In the genomic region with DNA sequence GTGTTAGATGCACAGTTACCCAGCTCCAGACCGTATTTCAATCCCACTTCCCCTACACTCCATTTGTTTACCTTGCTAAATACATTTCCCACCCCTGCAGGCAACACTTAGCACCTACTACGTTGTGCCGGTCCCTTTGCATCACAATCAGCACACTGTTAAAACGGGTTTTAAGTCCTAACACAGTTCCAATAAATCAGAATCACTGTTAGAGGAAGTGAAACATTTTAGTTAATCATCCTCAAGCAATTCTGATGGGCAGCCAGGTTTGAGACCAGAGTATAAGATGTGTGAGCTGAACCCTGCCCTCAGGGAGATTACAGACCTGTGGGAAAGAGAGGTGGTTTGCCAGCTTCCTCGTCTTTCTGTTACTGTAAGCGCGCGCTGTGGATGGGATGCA, we compare ENCODE assay signal across 10 cellular contexts. TPM values are rescaled to one million over a fixed set of nuclear protein-coding genes. Genes with fewer than 3 reads are reported as not detected.
DNase-seq lines count a peak whose midpoint lies in the region; ATAC-seq and TF ChIP-seq lines count a peak whose summit lies in the region.
"Had no signal": no experiment of that assay in that cellular context is flagged by ENCODE, and none has a peak within 500 bp of the region (broad histone marks: within the 10 kb centered on the region; RNA-seq: fewer than 3 reads in every experiment).

No MANE protein-coding gene starts in this region.

- POLR2A ChIA-PET in HEK293T (lab: Yijun Ruan, JAX) = interaction anchor here (0.9 to 4.2 kb wide), 4 partner anchors 15 to 30 kb away, joined by 3 to 73 read pairs (median 7); a partner anchor contains a TSS

- H3K4me1 Mint-ChIP-seq in activated naive CD4-positive, alpha-beta T cell treated with anti-CD3 and anti-CD28 coated beads, Interleukin-2, amount 10 ng/mL, durations not matched to agents 7 days and 5 days = peaks cover 49% of the 10 kb centered on the region

- H3K4me3 ChIP-seq in iPS-15b (ENCODE audit: low read depth, low read length) (peak overlapping the region; percentile 72), testis (no peak overlapping the region)

- H3K36me3 Mint-ChIP-seq in activated naive CD4-positive, alpha-beta T cell treated with anti-CD3 and anti-CD28 coated beads, Interleukin-2, amount 10 ng/mL, durations not matched to agents 7 days and 5 days = peaks cover 44% of the 10 kb centered on the region

- H3K4me1 ChIP-seq in iPS-15b (ENCODE audit: control insufficient read depth, insufficient read depth, low read length) = peaks cover 23% of the 10 kb centered on the region
- H3K4me1 ChIP-seq in testis = peaks cover 33% of the 10 kb centered on the region

- intact Hi-C loops in testis (cut with DNase I; ENCODE audit: low total_unique reads) = no loop called here

- H3K27ac ChIP-seq in VCaP (peak overlapping the region; percentile 100), testis (peak overlapping the region; percentile 98 to 100)

- no peak overlapping the region for H3K27ac Mint-ChIP-seq in activated naive CD4-positive, alpha-beta T cell treated with anti-CD3 and anti-CD28 coated beads, Interleukin-2, amount 10 ng/mL, durations not matched to agents 7 days and 5 days

- no peak for TF ChIP-seq CTCF in VCaP (conservative IDR thresholded peaks at IDR 0.05)
- no peak for TF ChIP-seq CTCF in testis (IDR thresholded peaks at IDR 0.05)

- peak overlapping the region; percentile 59 for H3K4me3 Mint-ChIP-seq in activated naive CD4-positive, alpha-beta T cell treated with anti-CD3 and anti-CD28 coated beads, Interleukin-2, amount 10 ng/mL, durations not matched to agents 7 days and 5 days

- no peaks in the 10 kb centered on the region for H3K9me3 ChIP-seq in iPS-15b (ENCODE audit: control insufficient read depth, insufficient read depth, low read length)
- no peaks in the 10 kb centered on the region for H3K9me3 ChIP-seq in testis

- CTCF ChIA-PET in activated naive CD4-positive, alpha-beta T cell treated with anti-CD3 and anti-CD28 coated beads, Interleukin-2, amount 10 ng/mL, durations not matched to agents 7 days and 5 days (lab: Charles Lee) = interaction anchor here (0.8 to 2.5 kb wide), 3 partner anchors 10 to 73 kb away, joined by 3 to 10 read pairs (median 3); no protein-coding TSS in a partner anchor
- CTCF ChIA-PET in HEK293T (lab: Yijun Ruan, JAX) = interaction anchor here (3.1 kb wide), 1 partner anchor 30 kb away, joined by 8 read pairs; no protein-coding TSS in a partner anchor

- WGBS in testis, 2 donors = 22 to 25% methylated on average over 8 of the region's 8 CpGs

- no peak for TF ChIP-seq POLR2A in testis (IDR thresholded peaks at IDR 0.05)

- H3K27me3 ChIP-seq in iPS-15b (ENCODE audit: control insufficient read depth, insufficient read depth, low read length) = peaks cover 19% of the 10 kb centered on the region
- H3K27me3 ChIP-seq in testis = no peaks in the 10 kb centered on the region

- no peak overlapping the region for H3K9ac ChIP-seq in iPS-15b (ENCODE audit: low read depth, low read length)

- ATAC-seq in GM19467 (IDR thresholded peaks at IDR 0.05; ENCODE audit: unreplicated experiment) = no peak

- peaks cover 5% of the 10 kb centered on the region for H3K27me3 Mint-ChIP-seq in activated naive CD4-positive, alpha-beta T cell treated with anti-CD3 and anti-CD28 coated beads, Interleukin-2, amount 10 ng/mL, durations not matched to agents 7 days and 5 days

- H3K9me3 Mint-ChIP-seq in activated naive CD4-positive, alpha-beta T cell treated with anti-CD3 and anti-CD28 coated beads, Interleukin-2, amount 10 ng/mL, durations not matched to agents 7 days and 5 days = no peaks in the 10 kb centered on the region

- no peak for DNase-seq in activated naive CD4-positive, alpha-beta T cell treated with anti-CD3 and anti-CD28 coated beads, Interleukin-2, amount 10 ng/mL, durations not matched to agents 7 days and 5 days
- no peak for DNase-seq in activated naive CD4-positive, alpha-beta T cell treated with Interleukin-2 at 50 U/mL for 16 hours
- DNase-seq in testis (no peak), DMS153 (lab: John Stamatoyannopoulos, UW) (no peak), HEK293T (ENCODE audit: extremely low spot score) (no peak)

- H3K36me3 ChIP-seq in iPS-15b (ENCODE audit: control insufficient read depth, insufficient read depth, low read length) = no peaks in the 10 kb centered on the region
- no peaks in the 10 kb centered on the region for H3K36me3 ChIP-seq in testis (ENCODE audit: low read depth, missing control alignments)

TF ChIP-seq in HEK293T, 16 proteins besides CTCF, POLR2A, EP300 and RAD21:
- TF ChIP-seq SUZ12 (IDR thresholded peaks at IDR 0.05) = no peak
- TF ChIP-seq ELF4 (IDR thresholded peaks at IDR 0.05) = no peak
- no peak for TF ChIP-seq ZNF384 (IDR thresholded peaks at IDR 0.05)
- no peak for TF ChIP-seq FOXA1 (IDR thresholded peaks at IDR 0.05)
- no peak for TF ChIP-seq ARNT (IDR thresholded peaks at IDR 0.05)
- no peak for TF ChIP-seq HDGF (IDR thresholded peaks at IDR 0.05; ENCODE audit: borderline replicate concordance)
- TF ChIP-seq, protein P1, sequence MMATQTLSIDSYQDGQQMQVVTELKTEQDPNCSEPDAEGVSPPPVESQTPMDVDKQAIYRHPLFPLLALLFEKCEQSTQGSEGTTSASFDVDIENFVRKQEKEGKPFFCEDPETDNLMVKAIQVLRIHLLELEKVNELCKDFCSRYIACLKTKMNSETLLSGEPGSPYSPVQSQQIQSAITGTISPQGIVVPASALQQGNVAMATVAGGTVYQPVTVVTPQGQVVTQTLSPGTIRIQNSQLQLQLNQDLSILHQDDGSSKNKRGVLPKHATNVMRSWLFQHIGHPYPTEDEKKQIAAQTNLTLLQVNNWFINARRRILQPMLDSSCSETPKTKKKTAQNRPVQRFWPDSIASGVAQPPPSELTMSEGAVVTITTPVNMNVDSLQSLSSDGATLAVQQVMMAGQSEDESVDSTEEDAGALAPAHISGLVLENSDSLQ (IDR thresholded peaks at IDR 0.05) = no peak
- TF ChIP-seq FOXM1 (IDR thresholded peaks at IDR 0.05; ENCODE audit: borderline replicate concordance) = no peak
TF ChIP-seq in HEK293T: peak in this region for 0.

RNA-seq across cellular contexts. Expression of a gene that starts 3.0 kb away (rescaled TPM):
- total RNA-seq in testis = 10 to 100 TPM; 29.1 to 34.9 TPM
- 21.2 TPM for polyA plus RNA-seq in testis (ENCODE audit: insufficient read depth, low read depth, low replicate concordance)

RNA-seq across cellular contexts. Expression of a gene that starts 9.8 kb away (rescaled TPM):
- total RNA-seq in testis = 10 to 100 TPM; 16.7 to 32.0 TPM
- polyA plus RNA-seq in testis (ENCODE audit: insufficient read depth, low read depth, low replicate concordance) = 46.3 TPM

RNA-seq across cellular contexts. Expression of a gene that starts 25.0 kb away (rescaled TPM):
- 10 to 100 TPM; 19.2 to 23.8 TPM for total RNA-seq in testis
- polyA plus RNA-seq in testis (ENCODE audit: insufficient read depth, low read depth, low replicate concordance) = 13.4 TPM

RNA-seq across cellular contexts. Expression of a gene that starts 42.8 kb away (rescaled TPM):
- not detected for total RNA-seq in testis
- not detected for polyA plus RNA-seq in testis (ENCODE audit: insufficient read depth, low read depth, low replicate concordance)
- total RNA-seq: Daoy, pulmonary artery endothelial cell had no signal

RNA-seq across cellular contexts. Expression of a gene that starts 46.6 kb away (rescaled TPM):
- total RNA-seq in testis = 10 to 100 TPM; 62.4 to 79.0 TPM
- 49.4 TPM for polyA plus RNA-seq in testis (ENCODE audit: insufficient read depth, low read depth, low replicate concordance)
